ENCODE assay signal across 17 cellular contexts in genomic region chr9:7507026-7507425, GRCh38.
DNase-seq lines count a peak whose midpoint lies in the region; TF ChIP-seq lines count a peak whose summit lies in the region.
"Had no signal": no experiment of that assay in that cellular context is flagged by ENCODE, and none has a peak within 500 bp of the region (broad histone marks: within the 10 kb centered on the region; RNA-seq: fewer than 3 reads in every experiment).

No MANE protein-coding gene starts in this region.

- no peak overlapping the region for H3K27ac Mint-ChIP-seq in endodermal cell
- H3K27ac Mint-ChIP-seq: CD4-positive, CD25-positive, alpha-beta regulatory T cell; CD8-positive, alpha-beta memory T cell; GM23338 had no signal

- H3K27me3 ChIP-seq in left ventricle myocardium inferior (ENCODE audit: low read depth), result no peaks in the 10 kb centered on the region
- peaks cover 55% of the 10 kb centered on the region for H3K27me3 ChIP-seq in endodermal cell (ENCODE audit: control insufficient read depth, insufficient read depth, low read length, poor library complexity, severe bottlenecking)
- H3K27me3 ChIP-seq: BE2C had no signal

- DNase-seq in NCI-H2227 treated with DMSO at 0.1 percent for 48 hours (lab: John Stamatoyannopoulos, UW) (peak; percentile 44), foreskin melanocyte (peak; percentile 1), left ventricle myocardium inferior (no peak), endodermal cell (no peak), DMS153 treated with DMSO at 0.1 percent for 48 hours (lab: John Stamatoyannopoulos, UW; ENCODE audit: unreplicated experiment) (no peak)
- no peak for DNase-seq in activated naive CD4-positive, alpha-beta T cell (lab: John Stamatoyannopoulos, UW)
- DNase-seq: ACHN; BE2C; C1 segment of cervical spinal cord; CD4-positive, CD25-positive, alpha-beta regulatory T cell; CD8-positive, alpha-beta memory T cell; COR-L47; DMS79; GDM1; HCEC 1CT had no signal

- H3K36me3 Mint-ChIP-seq in endodermal cell (ENCODE audit: low read depth), result no peaks in the 10 kb centered on the region
- H3K36me3 Mint-ChIP-seq: CD4-positive, CD25-positive, alpha-beta regulatory T cell; CD8-positive, alpha-beta memory T cell had no signal

- H3K4me1 ChIP-seq in left ventricle myocardium inferior, result peaks cover 16% of the 10 kb centered on the region
- no peaks in the 10 kb centered on the region for H3K4me1 ChIP-seq in endodermal cell (ENCODE audit: control insufficient read depth, insufficient read depth, low read length)
- H3K4me1 ChIP-seq: BE2C had no signal

- TF ChIP-seq CTCF in left ventricle myocardium inferior (IDR thresholded peaks at IDR 0.05; ENCODE audit: borderline replicate concordance) (no peak), endodermal cell (conservative IDR thresholded peaks at IDR 0.05) (no peak)

- H3K36me3 ChIP-seq in left ventricle myocardium inferior (no peaks in the 10 kb centered on the region), endodermal cell (ENCODE audit: control insufficient read depth, insufficient read depth, low read length) (no peaks in the 10 kb centered on the region)
- H3K36me3 ChIP-seq: BE2C had no signal

- no peak overlapping the region for H3K4me3 Mint-ChIP-seq in endodermal cell
- H3K4me3 Mint-ChIP-seq: CD4-positive, CD25-positive, alpha-beta regulatory T cell; CD8-positive, alpha-beta memory T cell; GM23338 had no signal

- H3K27ac ChIP-seq in left ventricle myocardium inferior (replicated peaks) (peak overlapping the region; percentile 60), endodermal cell (ENCODE audit: low read depth, low read length) (no peak overlapping the region)
- H3K27ac ChIP-seq: HL-60 had no signal

- H3K4me3 ChIP-seq in left ventricle myocardium inferior, result no peak overlapping the region
- no peak overlapping the region for H3K4me3 ChIP-seq in endodermal cell (ENCODE audit: low read length)
- H3K4me3 ChIP-seq: GM23338 had no signal

- H3K27me3 Mint-ChIP-seq in endodermal cell (ENCODE audit: insufficient read depth), result peaks cover 18% of the 10 kb centered on the region
- H3K27me3 Mint-ChIP-seq: CD4-positive, CD25-positive, alpha-beta regulatory T cell had no signal

- no peaks in the 10 kb centered on the region for H3K9me3 Mint-ChIP-seq in endodermal cell
- H3K9me3 Mint-ChIP-seq: CD8-positive, alpha-beta memory T cell; GM23338 had no signal

- no peaks in the 10 kb centered on the region for H3K4me1 Mint-ChIP-seq in endodermal cell
- H3K4me1 Mint-ChIP-seq: CD4-positive, CD25-positive, alpha-beta regulatory T cell; CD8-positive, alpha-beta memory T cell; GM23338 had no signal

- intact Hi-C loops in left ventricle myocardium inferior (cut with micrococcal nuclease), result no loop called here

- 88 to 100% methylated on average over 2 of the region's 2 CpGs for WGBS in endodermal cell (ENCODE audit: insufficient coverage in 1 of 2, insufficient read length in 1 of 2), 2 experiments

- H3K9ac ChIP-seq in endodermal cell (ENCODE audit: extremely low read depth, low read length, poor library complexity, severe bottlenecking), result no peak overlapping the region

- H3K9me3 ChIP-seq in left ventricle myocardium inferior (replicated peaks), result no peaks in the 10 kb centered on the region
- no peaks in the 10 kb centered on the region for H3K9me3 ChIP-seq in endodermal cell (ENCODE audit: control insufficient read depth, low read length)
- H3K9me3 ChIP-seq: BE2C had no signal

Comparison
In these comparisons a context has a peak if more than half of its experiments do, and no peak if none do; other contexts are left out.
1. DNase-seq: peak in NCI-H2227 treated with DMSO at 0.1 percent for 48 hours (single experiment) and foreskin melanocyte (single experiment); none in left ventricle myocardium inferior (single experiment), activated naive CD4-positive, alpha-beta T cell (0 of 4), endodermal cell (single experiment) and DMS153 treated with DMSO at 0.1 percent for 48 hours (single experiment).